ENCODE assay signal across 8 cellular contexts in the genomic region with DNA sequence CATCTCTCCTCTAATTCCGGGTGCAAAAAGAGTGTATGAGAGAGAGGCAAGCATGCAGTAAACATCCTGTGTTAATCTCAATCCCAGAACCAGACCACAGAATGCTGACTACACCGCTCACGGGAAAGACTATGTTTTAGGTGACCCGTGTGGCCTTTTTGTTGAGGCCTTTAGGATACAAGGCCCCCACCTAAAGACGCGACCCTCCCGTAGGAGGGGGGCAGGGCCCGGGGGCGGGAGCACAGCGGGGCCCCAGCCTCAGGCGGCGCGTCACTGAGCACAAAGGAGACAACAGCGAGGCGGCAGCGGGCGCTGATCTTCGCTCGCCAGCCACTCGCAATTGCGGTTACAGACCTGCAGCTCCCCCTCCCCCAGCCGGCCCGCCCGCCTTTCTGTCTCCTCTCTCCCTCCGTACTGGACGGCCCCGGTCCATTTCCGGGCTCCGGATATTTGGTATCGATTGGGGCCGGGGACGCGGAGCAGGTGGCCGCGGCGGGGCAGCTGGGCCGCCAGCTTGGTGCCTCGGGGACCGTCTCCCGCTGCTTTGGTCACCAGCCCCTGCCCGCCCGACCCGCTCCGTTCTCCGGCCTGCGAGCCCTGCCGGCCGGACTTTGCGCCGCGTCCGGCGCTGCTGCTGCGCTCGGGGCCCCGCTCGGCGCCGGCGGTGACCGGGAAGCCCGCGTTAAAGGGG. TPM values are rescaled to one million over a fixed set of nuclear protein-coding genes. Genes with fewer than 3 reads are reported as not detected.
DNase-seq lines count a peak whose midpoint lies in the region; ATAC-seq and TF ChIP-seq lines count a peak whose summit lies in the region.

A gene with protein sequence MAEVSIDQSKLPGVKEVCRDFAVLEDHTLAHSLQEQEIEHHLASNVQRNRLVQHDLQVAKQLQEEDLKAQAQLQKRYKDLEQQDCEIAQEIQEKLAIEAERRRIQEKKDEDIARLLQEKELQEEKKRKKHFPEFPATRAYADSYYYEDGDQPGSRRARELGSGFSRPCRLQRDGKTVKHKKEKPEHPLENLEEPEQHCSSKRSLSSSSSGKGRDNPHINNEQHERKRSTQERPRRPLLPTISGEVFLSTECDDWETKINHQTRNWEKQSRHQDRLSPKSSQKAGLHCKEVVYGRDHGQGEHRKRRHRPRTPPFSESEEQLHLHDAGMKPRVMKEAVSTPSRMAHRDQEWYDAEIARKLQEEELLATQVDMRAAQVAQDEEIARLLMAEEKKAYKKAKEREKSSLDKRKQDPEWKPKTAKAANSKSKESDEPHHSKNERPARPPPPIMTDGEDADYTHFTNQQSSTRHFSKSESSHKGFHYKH (plus strand): TSS at position 432 of the 691 bp plus-strand sequence. CDS start 281 bp downstream, outside the sequence.

- no peaks in the 10 kb centered on the region for H3K27me3 ChIP-seq in duodenal mucosa (ENCODE audit: control insufficient read depth in 1 of 2, insufficient read depth in 2 of 2, low read length in 2 of 2)
- peaks cover 0 to 15% of the 10 kb centered on the region in 2 donors for H3K27me3 ChIP-seq in left lung

- H3K9me3 ChIP-seq in duodenal mucosa (ENCODE audit: control insufficient read depth in 1 of 2, low read length in 2 of 2) (no peaks in the 10 kb centered on the region), left lung (no peaks in the 10 kb centered on the region)

- H3K4me1 ChIP-seq in duodenal mucosa (ENCODE audit: control insufficient read depth in 1 of 2, insufficient read depth in 2 of 2, low read length in 2 of 2) (peaks cover 3 to 31% of the 10 kb centered on the region in 2 donors), left lung (peaks cover 6 to 44% of the 10 kb centered on the region in 2 donors)

- ATAC-seq in HG03196 (IDR thresholded peaks at IDR 0.05; ENCODE audit: unreplicated experiment) (peak; percentile 76), left lung (peak; percentile 87)

- H3K27ac ChIP-seq in C4-2B (peak within 1 kb of the TSS; percentile 84), duodenal mucosa (ENCODE audit: low read depth, low read length) (peak within 1 kb of the TSS; percentile 86), left lung (peak within 1 kb of the TSS; percentile 89 to 93)

- intact Hi-C loops in left lung (cut with DNase I): no loop called here

- peak within 1 kb of the TSS; percentile 73 to 85 for H3K4me3 ChIP-seq in duodenal mucosa (ENCODE audit: low read depth in 1 of 2, low read length in 2 of 2)
- H3K4me3 ChIP-seq in left lung: peak within 1 kb of the TSS; percentile 71

- peak within 1 kb of the TSS; percentile 45 to 70 for H3K9ac ChIP-seq in duodenal mucosa (ENCODE audit: low read depth in 1 of 2, low read length in 2 of 2)

- DNase-seq in GM19238 (ENCODE audit: insufficient read length, low spot score): peak; percentile 72
- peak; percentile 73 for DNase-seq in NCI-H345 treated with DMSO at 0.1 percent for 48 hours (lab: John Stamatoyannopoulos, UW; ENCODE audit: unreplicated experiment)
- DNase-seq in activated CD4-positive, alpha-beta T cell treated with anti-CD3 and anti-CD28 coated beads for 4 hours: peak; percentile 19 to 35
- DNase-seq in left lung: peak; percentile 85 to 93
- peak; percentile 31 for DNase-seq in stimulated activated CD4-positive, alpha-beta T cell treated with anti-CD3 and anti-CD28 coated beads, Interleukin-4, amount 100 ng/mL, for 1 hour

- TF ChIP-seq CTCF in C4-2B (conservative IDR thresholded peaks at IDR 0.05) (0 out of 2 replicates have a peak, but pooled peaks have one; percentile 8), left lung (IDR thresholded peaks at IDR 0.05) (no peak)

- H3K36me3 ChIP-seq in duodenal mucosa (ENCODE audit: control insufficient read depth in 1 of 2, insufficient read depth in 2 of 2, low read length in 2 of 2): no peaks in the 10 kb centered on the region
- H3K36me3 ChIP-seq in left lung: no peaks in the 10 kb centered on the region

RNA-seq across cellular contexts. Expression of the gene that starts here (rescaled TPM):
- total RNA-seq in left lung: 10 to 100 TPM; 49.7 to 65.9 TPM

Comparison
In these comparisons a context has a peak if more than half of its experiments do, and no peak if none do; other contexts are left out.
1. Peak in every context shown above with its lines: DNase-seq, ATAC-seq, H3K4me3 ChIP-seq and H3K27ac ChIP-seq.
2. DNase-seq: peak in every context shown above with its lines; median percentile 89 in left lung; 73 in NCI-H345 treated with DMSO at 0.1 percent for 48 hours; 72 in GM19238; 31 in stimulated activated CD4-positive, alpha-beta T cell treated with anti-CD3 and anti-CD28 coated beads, Interleukin-4, amount 100 ng/mL, for 1 hour; 27 in activated CD4-positive, alpha-beta T cell treated with anti-CD3 and anti-CD28 coated beads for 4 hours.